Comparison of ENCODE assay signal across 16 cellular contexts in the genomic region with DNA sequence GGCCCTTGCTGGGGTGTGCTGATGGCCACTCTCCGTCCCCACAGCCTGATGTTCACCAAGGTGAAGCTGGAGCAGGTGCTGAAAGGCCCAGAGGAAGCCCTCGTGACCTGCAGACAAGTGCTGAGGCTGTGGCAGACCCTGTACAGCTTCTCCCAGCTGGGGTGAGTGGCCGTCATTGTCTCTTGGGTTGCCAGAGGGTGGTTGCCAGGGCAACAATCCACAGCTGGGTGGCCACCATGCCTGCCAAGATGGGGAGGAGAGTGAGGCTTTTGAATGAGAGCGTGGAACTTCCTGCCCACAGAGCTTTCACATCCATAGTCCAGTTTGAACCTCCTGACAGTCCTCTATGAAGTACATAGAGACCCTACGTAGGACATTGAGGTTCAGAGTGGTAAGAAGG.
A peak's percentile ranks its signal among the peaks of the same experiment; 100 is the strongest.
DNase-seq lines count a peak whose midpoint lies in the region; ATAC-seq and TF ChIP-seq lines count a peak whose summit lies in the region.
"Had no signal": no experiment of that assay in that cellular context is flagged by ENCODE, and none has a peak within 500 bp of the region (broad histone marks: within the 10 kb centered on the region; RNA-seq: fewer than 3 reads in every experiment).

No MANE protein-coding gene starts in this region.

- H3K27me3 Mint-ChIP-seq in glutamatergic neuron (ENCODE audit: unreplicated experiment): peaks cover 21% of the 10 kb centered on the region
- H3K27me3 Mint-ChIP-seq: activated naive CD8-positive, alpha-beta T cell treated with anti-CD3 and anti-CD28 coated beads, Interleukin-2, amount 50 U/mL, for 24 hours; natural killer cell treated with Interleukin-12 subunit alpha and Interleukin-12 subunit beta and Interleukin-15 and Interleukin-18, amount 100 ng/mL, for 72 hours had no signal

- H3K9me3 Mint-ChIP-seq in glutamatergic neuron (ENCODE audit: unreplicated experiment): peaks cover 16% of the 10 kb centered on the region
- H3K9me3 Mint-ChIP-seq: activated naive CD8-positive, alpha-beta T cell treated with anti-CD3 and anti-CD28 coated beads, Interleukin-2, amount 50 U/mL, for 24 hours; natural killer cell treated with Interleukin-12 subunit alpha and Interleukin-12 subunit beta and Interleukin-15 and Interleukin-18, amount 100 ng/mL, for 72 hours had no signal

- H3K36me3 Mint-ChIP-seq in glutamatergic neuron (ENCODE audit: unreplicated experiment): no peaks in the 10 kb centered on the region
- H3K36me3 Mint-ChIP-seq: natural killer cell treated with Interleukin-12 subunit alpha and Interleukin-12 subunit beta and Interleukin-15 and Interleukin-18, amount 100 ng/mL, for 72 hours had no signal

- H3K4me1 Mint-ChIP-seq in glutamatergic neuron (ENCODE audit: low read depth, unreplicated experiment): peaks cover 25% of the 10 kb centered on the region

- no peak for TF ChIP-seq CTCF in glutamatergic neuron (IDR thresholded peaks at IDR 0.05; ENCODE audit: partially characterized antibody, unreplicated experiment)

- H3K27ac Mint-ChIP-seq in glutamatergic neuron (ENCODE audit: unreplicated experiment): no peak overlapping the region
- H3K27ac Mint-ChIP-seq: activated naive CD8-positive, alpha-beta T cell treated with anti-CD3 and anti-CD28 coated beads, Interleukin-2, amount 50 U/mL, for 24 hours; natural killer cell treated with Interleukin-12 subunit alpha and Interleukin-12 subunit beta and Interleukin-15 and Interleukin-18, amount 100 ng/mL, for 72 hours had no signal

- H3K4me3 Mint-ChIP-seq in glutamatergic neuron (ENCODE audit: unreplicated experiment): no peak overlapping the region
- H3K4me3 Mint-ChIP-seq: activated naive CD8-positive, alpha-beta T cell treated with anti-CD3 and anti-CD28 coated beads, Interleukin-2, amount 50 U/mL, for 24 hours; natural killer cell treated with Interleukin-12 subunit alpha and Interleukin-12 subunit beta and Interleukin-15 and Interleukin-18, amount 100 ng/mL, for 72 hours had no signal

- DNase-seq in NCI-H2081 (lab: John Stamatoyannopoulos, UW) (peak; percentile 58 to 68), NCI-H2081 treated with DMSO at 0.1 percent for 48 hours (lab: John Stamatoyannopoulos, UW) (no peak), RPMI7951 (ENCODE audit: low read depth) (peak; percentile 73), hippocampal formation (lab: John Stamatoyannopoulos, UW) (peak; percentile 90 to 91), substantia nigra (lab: John Stamatoyannopoulos, UW) (peak; percentile 39 to 97 (median 84)), glutamatergic neuron (no peak), Kasumi-1 (lab: John Stamatoyannopoulos, UW) (no peak)
- DNase-seq: ACHN; activated CD4-positive, alpha-beta T cell treated with anti-CD3 and anti-CD28 coated beads, Interleukin-2, amount 50 U/mL, for 4 hours; activated naive CD8-positive, alpha-beta T cell treated with anti-CD3 and anti-CD28 coated beads, Interleukin-2, amount 50 U/mL, for 24 hours; activated T-cell treated with anti-CD3 and anti-CD28 coated beads, Interleukin-2, amount 50 U/mL, for 48 hours; NCI-H2227 treated with DMSO at 0.1 percent for 48 hours; thyroid gland had no signal

- peak overlapping the region; percentile 82 for H3K27ac ChIP-seq in substantia nigra (ENCODE audit: low read depth, low read length, poor library complexity, severe bottlenecking)
- H3K27ac ChIP-seq: right atrium auricular region, thyroid gland had no signal

- no peak for ATAC-seq in SK-N-SH treated with all-trans-retinoic acid at 6 μM for 48 hours
- ATAC-seq: activated naive CD8-positive, alpha-beta T cell treated with anti-CD3 and anti-CD28 coated beads, Interleukin-2, amount 50 U/mL, for 24 hours; natural killer cell treated with Interleukin-12 subunit alpha and Interleukin-12 subunit beta and Interleukin-15 and Interleukin-18, amount 100 ng/mL, for 72 hours had no signal

TF ChIP-seq in SK-N-SH treated with all-trans-retinoic acid at 6 μM for 48 hours, 23 proteins besides CTCF, POLR2A, EP300 and RAD21:
- TF ChIP-seq, protein P1, sequence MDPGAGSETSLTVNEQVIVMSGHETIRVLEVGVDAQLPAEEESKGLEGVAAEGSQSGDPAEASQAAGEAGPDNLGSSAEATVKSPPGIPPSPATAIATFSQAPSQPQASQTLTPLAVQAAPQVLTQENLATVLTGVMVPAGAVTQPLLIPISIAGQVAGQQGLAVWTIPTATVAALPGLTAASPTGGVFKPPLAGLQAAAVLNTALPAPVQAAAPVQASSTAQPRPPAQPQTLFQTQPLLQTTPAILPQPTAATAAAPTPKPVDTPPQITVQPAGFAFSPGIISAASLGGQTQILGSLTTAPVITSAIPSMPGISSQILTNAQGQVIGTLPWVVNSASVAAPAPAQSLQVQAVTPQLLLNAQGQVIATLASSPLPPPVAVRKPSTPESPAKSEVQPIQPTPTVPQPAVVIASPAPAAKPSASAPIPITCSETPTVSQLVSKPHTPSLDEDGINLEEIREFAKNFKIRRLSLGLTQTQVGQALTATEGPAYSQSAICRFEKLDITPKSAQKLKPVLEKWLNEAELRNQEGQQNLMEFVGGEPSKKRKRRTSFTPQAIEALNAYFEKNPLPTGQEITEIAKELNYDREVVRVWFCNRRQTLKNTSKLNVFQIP (CRISPR knock-in tag; IDR thresholded peaks at IDR 0.05; ENCODE audit: borderline replicate concordance, low read depth): no peak
- TF ChIP-seq, protein P2, sequence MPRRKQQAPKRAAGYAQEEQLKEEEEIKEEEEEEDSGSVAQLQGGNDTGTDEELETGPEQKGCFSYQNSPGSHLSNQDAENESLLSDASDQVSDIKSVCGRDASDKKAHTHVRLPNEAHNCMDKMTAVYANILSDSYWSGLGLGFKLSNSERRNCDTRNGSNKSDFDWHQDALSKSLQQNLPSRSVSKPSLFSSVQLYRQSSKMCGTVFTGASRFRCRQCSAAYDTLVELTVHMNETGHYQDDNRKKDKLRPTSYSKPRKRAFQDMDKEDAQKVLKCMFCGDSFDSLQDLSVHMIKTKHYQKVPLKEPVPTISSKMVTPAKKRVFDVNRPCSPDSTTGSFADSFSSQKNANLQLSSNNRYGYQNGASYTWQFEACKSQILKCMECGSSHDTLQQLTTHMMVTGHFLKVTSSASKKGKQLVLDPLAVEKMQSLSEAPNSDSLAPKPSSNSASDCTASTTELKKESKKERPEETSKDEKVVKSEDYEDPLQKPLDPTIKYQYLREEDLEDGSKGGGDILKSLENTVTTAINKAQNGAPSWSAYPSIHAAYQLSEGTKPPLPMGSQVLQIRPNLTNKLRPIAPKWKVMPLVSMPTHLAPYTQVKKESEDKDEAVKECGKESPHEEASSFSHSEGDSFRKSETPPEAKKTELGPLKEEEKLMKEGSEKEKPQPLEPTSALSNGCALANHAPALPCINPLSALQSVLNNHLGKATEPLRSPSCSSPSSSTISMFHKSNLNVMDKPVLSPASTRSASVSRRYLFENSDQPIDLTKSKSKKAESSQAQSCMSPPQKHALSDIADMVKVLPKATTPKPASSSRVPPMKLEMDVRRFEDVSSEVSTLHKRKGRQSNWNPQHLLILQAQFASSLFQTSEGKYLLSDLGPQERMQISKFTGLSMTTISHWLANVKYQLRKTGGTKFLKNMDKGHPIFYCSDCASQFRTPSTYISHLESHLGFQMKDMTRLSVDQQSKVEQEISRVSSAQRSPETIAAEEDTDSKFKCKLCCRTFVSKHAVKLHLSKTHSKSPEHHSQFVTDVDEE (CRISPR knock-in tag; IDR thresholded peaks at IDR 0.05): no peak
- no peak for TF ChIP-seq ZFP3 (CRISPR knock-in tag; IDR thresholded peaks at IDR 0.05)
- TF ChIP-seq ISL1 (CRISPR knock-in tag; IDR thresholded peaks at IDR 0.05): no peak
- no peak for TF ChIP-seq CSDC2 (CRISPR knock-in tag; IDR thresholded peaks at IDR 0.05)
- TF ChIP-seq ZFP30 (CRISPR knock-in tag; IDR thresholded peaks at IDR 0.05): no peak
TF ChIP-seq in SK-N-SH treated with all-trans-retinoic acid at 6 μM for 48 hours: peak in this region for 0.

Comparison
In these comparisons a context has a peak if more than half of its experiments do, and no peak if none do; other contexts are left out.
1. DNase-seq: peak in NCI-H2081 (2 of 2), RPMI7951 (single experiment), hippocampal formation (2 of 2) and substantia nigra (49 of 49); none in NCI-H2081 treated with DMSO at 0.1 percent for 48 hours (single experiment), glutamatergic neuron (single experiment) and Kasumi-1 (0 of 2).